ENCODE assay signal across 9 cellular contexts in genomic region chr3:168094877-168095610, GRCh38. TPM values are rescaled to one million over a fixed set of nuclear protein-coding genes. Genes with fewer than 3 reads are reported as not detected.
A peak's percentile ranks its signal among the peaks of the same experiment; 100 is the strongest.
DNase-seq lines count a peak whose midpoint lies in the region.
"Had no signal": no experiment of that assay in that cellular context is flagged by ENCODE, and none has a peak within 500 bp of the region (broad histone marks: within the 10 kb centered on the region; RNA-seq: fewer than 3 reads in every experiment).

No MANE protein-coding gene starts in this region.

- peak overlapping the region; percentile 99 for H3K4me3 ChIP-seq in skeletal muscle satellite cell (ENCODE audit: low read length)

- in situ Hi-C loops in T47D (cut with HindIII; ENCODE audit: low pct_unique_long_range_greater_than_20kb, low sequenced_read_pairs): no loop called here

- H3K9ac ChIP-seq in skeletal muscle satellite cell (ENCODE audit: low read depth, low read length): peak overlapping the region; percentile 95

- no peaks in the 10 kb centered on the region for H3K27me3 ChIP-seq in skeletal muscle satellite cell (ENCODE audit: control insufficient read depth, insufficient read depth, low read length)

- no peaks in the 10 kb centered on the region for H3K36me3 ChIP-seq in skeletal muscle satellite cell (ENCODE audit: insufficient read depth, low read length)

- no peaks in the 10 kb centered on the region for H3K9me3 ChIP-seq in skeletal muscle satellite cell (replicated peaks; ENCODE audit: low read length)

- peak; percentile 30 to 97 (median 93) for DNase-seq in NCI-H1417 (lab: John Stamatoyannopoulos, UW)
- no peak for DNase-seq in NCI-H1417 treated with DMSO at 0.1 percent for 48 hours (lab: John Stamatoyannopoulos, UW)
- DNase-seq in H4 (ENCODE audit: low spot score): peak; percentile 68
- peak; percentile 46 for DNase-seq in KG1 (lab: John Stamatoyannopoulos, UW)
- DNase-seq in SKM-1 treated with dmso at 0.1 percent for 144 hours (lab: John Stamatoyannopoulos, UW; ENCODE audit: unreplicated experiment): peak; percentile 66
- peak; percentile 42 to 71 for DNase-seq in T47D (ENCODE audit: low read depth in 1 of 2, low spot score in 1 of 2)
- DNase-seq in iPS-NIHi7 (ENCODE audit: extremely low spot score): peak; percentile 52
- DNase-seq: DND-41 had no signal

- peaks cover 27% of the 10 kb centered on the region for H3K4me1 ChIP-seq in skeletal muscle satellite cell (ENCODE audit: control insufficient read depth, insufficient read depth, low read length)

- H3K4me2 ChIP-seq in skeletal muscle satellite cell (ENCODE audit: low read length): peak overlapping the region; percentile 83

RNA-seq across cellular contexts. Expression of gene GOLIM4, which starts 0.7 kb away (rescaled TPM):
- 31.2 and 42.0 TPM in 2 replicates for total RNA-seq in H4 (2014; rRNA removed; shearing (Covaris generic))
- 37.8 and 39.5 TPM in 2 replicates for total RNA-seq in skeletal muscle satellite cell (2012; rRNA removed)
